In the genomic region with DNA sequence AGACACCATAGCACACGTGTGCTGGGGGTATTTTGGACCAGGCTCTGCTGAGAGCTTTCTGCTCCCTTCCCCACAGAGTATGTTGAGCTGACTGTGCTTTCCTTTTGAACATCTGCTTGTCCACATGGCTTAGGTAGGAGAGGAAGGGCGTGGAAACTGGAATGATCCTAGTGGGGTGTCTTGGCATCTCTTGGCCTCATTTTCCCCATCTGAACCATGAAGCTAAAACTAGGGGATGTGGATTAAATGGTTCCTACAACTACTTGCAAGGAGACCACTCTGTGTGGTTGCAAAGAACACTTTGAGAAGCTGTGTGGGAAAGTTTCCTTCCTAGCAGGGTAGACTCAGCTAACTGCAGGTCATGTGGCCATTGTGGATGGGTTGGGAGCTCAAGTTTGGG, we compare ENCODE assay signal across 1 cellular context.
TF ChIP-seq lines count a peak whose summit lies in the region.

No MANE protein-coding gene starts in this region.

TF ChIP-seq in endothelial cell of umbilical vein, 7 proteins besides CTCF, POLR2A, EP300 and RAD21:
- TF ChIP-seq POLR2AphosphoS5 (IDR thresholded peaks at IDR 0.05; ENCODE audit: insufficient read depth, low read depth, low read length) (no peak), FOS (IDR thresholded peaks at IDR 0.05; ENCODE audit: borderline replicate concordance, insufficient read depth, low read length) (no peak), MYC (IDR thresholded peaks at IDR 0.05; ENCODE audit: low read depth, low read length) (no peak), GATA2 (IDR thresholded peaks at IDR 0.05; ENCODE audit: insufficient read depth, insufficient read length, low read depth, low read length) (no peak), JUN (IDR thresholded peaks at IDR 0.05; ENCODE audit: borderline replicate concordance, insufficient read depth, insufficient read length, low read depth) (no peak), EZH2 (IDR thresholded peaks at IDR 0.05; ENCODE audit: borderline replicate concordance, low read depth, low read length, severe bottlenecking) (no peak)
- TF ChIP-seq, protein P1, sequence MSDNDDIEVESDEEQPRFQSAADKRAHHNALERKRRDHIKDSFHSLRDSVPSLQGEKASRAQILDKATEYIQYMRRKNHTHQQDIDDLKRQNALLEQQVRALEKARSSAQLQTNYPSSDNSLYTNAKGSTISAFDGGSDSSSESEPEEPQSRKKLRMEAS (IDR thresholded peaks at IDR 0.05; ENCODE audit: insufficient read depth, insufficient read length): no peak
